In the genomic region with DNA sequence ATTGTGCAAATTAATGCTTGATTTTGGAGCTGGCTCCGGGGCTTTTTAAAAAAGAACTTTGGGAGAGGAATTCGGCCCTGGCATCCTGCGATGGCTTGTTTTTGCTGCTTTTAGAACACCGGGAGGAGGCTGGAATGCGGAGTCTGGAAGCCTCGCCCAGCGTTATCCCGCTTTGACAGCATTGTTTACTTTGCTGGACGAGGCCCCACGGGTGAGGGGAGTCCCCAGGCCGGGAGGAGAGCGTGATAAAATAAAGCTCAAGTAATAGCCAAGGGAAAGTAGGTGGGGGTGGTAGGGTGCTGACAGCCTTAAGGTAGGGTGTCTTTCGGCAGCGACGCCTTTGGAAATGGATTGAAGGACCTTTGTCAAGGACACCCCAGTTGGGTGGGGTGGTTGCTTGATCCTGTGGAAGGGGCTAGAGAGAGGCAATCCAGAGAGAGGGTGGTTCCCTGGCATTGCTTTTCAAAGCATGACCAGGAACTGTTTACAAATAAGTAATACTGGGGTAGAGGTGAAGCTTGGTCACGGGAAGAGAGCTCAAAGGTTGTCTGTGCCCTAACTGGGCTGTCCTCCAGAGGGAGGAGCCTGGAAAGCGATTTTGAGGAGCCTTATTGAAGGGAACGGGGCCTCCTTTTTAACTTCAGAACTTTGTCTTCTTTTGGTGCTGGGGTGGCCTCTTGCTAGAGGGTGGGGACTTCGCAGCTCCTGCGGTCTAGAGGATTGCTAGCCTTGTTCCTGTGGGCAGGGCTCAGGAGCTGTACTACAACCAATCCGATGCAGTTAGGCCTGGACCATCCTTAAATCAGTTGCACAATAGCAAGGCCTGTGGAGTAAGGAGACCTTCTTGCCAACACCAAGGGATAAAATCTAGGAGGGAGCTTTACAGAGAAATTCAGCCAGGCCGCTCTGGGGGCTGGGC, we compare ENCODE assay signal across 8 cellular contexts. TPM values are rescaled to one million over a fixed set of nuclear protein-coding genes. Genes with fewer than 3 reads are reported as not detected.
DNase-seq lines count a peak whose midpoint lies in the region; ATAC-seq and TF ChIP-seq lines count a peak whose summit lies in the region.

No MANE protein-coding gene starts in this region.

- TF ChIP-seq CTCF in brain microvascular endothelial cell (IDR thresholded peaks at IDR 0.05; ENCODE audit: low read depth, low read length, missing control alignments) (no peak), retinal pigment epithelial cell (conservative IDR thresholded peaks at IDR 0.05; ENCODE audit: low read depth, low read length) (no peak)

- no peaks in the 10 kb centered on the region for H3K9me3 ChIP-seq in iPS DF 6.9 (ENCODE audit: control insufficient read depth, insufficient read depth, low read length)

- H3K27ac ChIP-seq in brain microvascular endothelial cell: peak overlapping the region; percentile 77
- H3K27ac ChIP-seq in iPS DF 6.9 (ENCODE audit: low read length): no peak overlapping the region

- ATAC-seq in HG03103 (IDR thresholded peaks at IDR 0.05; ENCODE audit: low read depth, unreplicated experiment): peak; percentile 37

- H3K4me1 ChIP-seq in iPS DF 6.9 (ENCODE audit: control insufficient read depth, insufficient read depth, low read length): peaks cover 2% of the 10 kb centered on the region; the same call in 1 of the 2 replicates

- H3K36me3 ChIP-seq in brain microvascular endothelial cell (replicated peaks): no peaks in the 10 kb centered on the region
- no peaks in the 10 kb centered on the region; the same call in 1 of the 2 replicates for H3K36me3 ChIP-seq in iPS DF 6.9 (ENCODE audit: control insufficient read depth, insufficient read depth, low read length)

- peak; percentile 75 for DNase-seq in SK-MEL-5 (ENCODE audit: low read depth, low spot score)
- DNase-seq in brain microvascular endothelial cell: peak; percentile 80
- no peak for DNase-seq in iPS DF 6.9 (ENCODE audit: low read depth, low spot score)
- DNase-seq in retinal pigment epithelial cell (ENCODE audit: low read depth): peak; percentile 89
- DNase-seq in effector CD4-positive, alpha-beta T cell: no peak
- DNase-seq in COR-L47 (lab: John Stamatoyannopoulos, UW): no peak

- whole genome bisulfite sequencing in iPS DF 6.9 (ENCODE audit: insufficient coverage, insufficient read length): no CpG with 5 or more reads among the region's 22 CpGs

- peak overlapping the region; percentile 79 for H3K4me3 ChIP-seq in GM08714 (ENCODE audit: low read length)
- peak overlapping the region; percentile 84 for H3K4me3 ChIP-seq in brain microvascular endothelial cell (ENCODE audit: low read depth, low read length)
- H3K4me3 ChIP-seq in iPS DF 6.9 (ENCODE audit: low read length): peak overlapping the region; percentile 96
- H3K4me3 ChIP-seq in retinal pigment epithelial cell (ENCODE audit: low read length): peak overlapping the region; percentile 91

- in situ Hi-C loops in SK-MEL-5 (cut with HindIII; ENCODE audit: low pct_unique_long_range_greater_than_20kb, low sequenced_read_pairs): no loop called here
- in situ Hi-C loops in brain microvascular endothelial cell (cut with HindIII; ENCODE audit: low pct_ligation_motif_present, low sequenced_read_pairs): no loop called here

- H3K27me3 ChIP-seq in brain microvascular endothelial cell (replicated peaks) (no peaks in the 10 kb centered on the region), iPS DF 6.9 (ENCODE audit: control insufficient read depth, insufficient read depth, low read length) (no peaks in the 10 kb centered on the region)

RNA-seq across cellular contexts. Expression of a gene that starts 1.2 kb away (rescaled TPM):
- 14.3 and 14.5 TPM in 2 replicates for total RNA-seq in SK-MEL-5 (2014; rRNA removed; shearing (Covaris generic))
- polyA plus RNA-seq in SK-MEL-5 (2015; cell fraction: cytosol; rRNA removed): 18.2 and 22.6 TPM in 2 replicates
- 10.0 and 10.7 TPM in 2 replicates for polyA plus RNA-seq in SK-MEL-5 (2015; cell fraction: nucleus; rRNA removed)

RNA-seq across cellular contexts. Expression of a gene that starts 22.7 kb away (rescaled TPM):
- total RNA-seq in SK-MEL-5 (2014; rRNA removed; shearing (Covaris generic)): 4.8 and 6.0 TPM in 2 replicates
- polyA plus RNA-seq in SK-MEL-5 (2015; cell fraction: cytosol; rRNA removed): 14.5 and 17.6 TPM in 2 replicates
- 8.9 and 12.9 TPM in 2 replicates for polyA plus RNA-seq in SK-MEL-5 (2015; cell fraction: nucleus; rRNA removed)

RNA-seq across cellular contexts. Expression of a gene that starts 36.3 kb away (rescaled TPM):
- not detected in 2 replicates for total RNA-seq in SK-MEL-5 (2014; rRNA removed; shearing (Covaris generic))
- polyA plus RNA-seq in SK-MEL-5 (2015; cell fraction: cytosol; rRNA removed): not detected in 2 replicates
- polyA plus RNA-seq in SK-MEL-5 (2015; cell fraction: nucleus; rRNA removed): not detected in 2 replicates

Comparison
In these comparisons a context has a peak if more than half of its experiments do, and no peak if none do; other contexts are left out.
1. DNase-seq: peak in SK-MEL-5 (single experiment), brain microvascular endothelial cell (single experiment) and retinal pigment epithelial cell (single experiment); none in iPS DF 6.9 (single experiment), effector CD4-positive, alpha-beta T cell (single experiment) and COR-L47 (single experiment).
2. Peak in every context shown above with its lines, with median percentiles within 50 percentile points of each other: H3K4me3 ChIP-seq.